ENCODE assay signal across 13 cellular contexts in genomic region chr15:49847937-49848823, GRCh38.
A peak's percentile ranks its signal among the peaks of the same experiment; 100 is the strongest.
DNase-seq lines count a peak whose midpoint lies in the region; ATAC-seq and TF ChIP-seq lines count a peak whose summit lies in the region.
"Had no signal": no experiment of that assay in that cellular context is flagged by ENCODE, and none has a peak within 500 bp of the region (broad histone marks: within the 10 kb centered on the region; RNA-seq: fewer than 3 reads in every experiment).

No MANE protein-coding gene starts in this region.

- peak overlapping the region; percentile 97 for H3K27ac Mint-ChIP-seq in MCF 10A (ENCODE audit: low read depth, unreplicated experiment)
- H3K27ac Mint-ChIP-seq: activated CD4-positive, alpha-beta T cell treated with anti-CD3 and anti-CD28 coated beads, Interleukin-2, amount 10 ng/mL, durations not matched to agents 24 days and 14 days had no signal

- peaks cover 35% of the 10 kb centered on the region for H3K4me1 Mint-ChIP-seq in MCF 10A (ENCODE audit: insufficient read depth, unreplicated experiment)
- H3K4me1 Mint-ChIP-seq: activated CD4-positive, alpha-beta T cell treated with anti-CD3 and anti-CD28 coated beads, Interleukin-2, amount 10 ng/mL, durations not matched to agents 24 days and 14 days had no signal

- TF ChIP-seq CTCF in MCF 10A (IDR thresholded peaks at IDR 0.05; ENCODE audit: unreplicated experiment) (no peak), breast epithelium (IDR thresholded peaks at IDR 0.05) (no peak), astrocyte of the cerebellum (IDR thresholded peaks at IDR 0.05; ENCODE audit: low read depth, low read length, missing control alignments) (no peak), vagina (IDR thresholded peaks at IDR 0.05) (no peak)

- H3K9me3 Mint-ChIP-seq in MCF 10A (ENCODE audit: unreplicated experiment), result no peaks in the 10 kb centered on the region

- DNase-seq in MCF 10A (ENCODE audit: unreplicated experiment) (peak; percentile 89), breast epithelium (ENCODE audit: low spot score in 2 of 2) (no peak), astrocyte of the cerebellum (ENCODE audit: low read depth) (peak; percentile 97), right cardiac atrium (no peak), vagina (ENCODE audit: extremely low spot score in 2 of 2) (no peak), NCI-H2196 treated with DMSO at 0.1 percent for 48 hours (lab: John Stamatoyannopoulos, UW; ENCODE audit: unreplicated experiment) (no peak), UCSD-AML1 (lab: John Stamatoyannopoulos, UW; ENCODE audit: unreplicated experiment) (no peak), left colon (no peak)
- DNase-seq: activated CD4-positive, alpha-beta T cell treated with anti-CD3 and anti-CD28 coated beads, Interleukin-2, amount 10 ng/mL, durations not matched to agents 24 days and 14 days; activated gamma-delta T cell treated with Interleukin-2 at 50 U/mL for 16 hours; NCI-H510A treated with DMSO at 0.1 percent for 48 hours; SK-N-SH had no signal

- H3K36me3 Mint-ChIP-seq in MCF 10A (ENCODE audit: insufficient read depth, unreplicated experiment), result peaks cover 5% of the 10 kb centered on the region

- in situ Hi-C loops in astrocyte of the cerebellum (cut with HindIII; ENCODE audit: low sequenced_read_pairs), result no loop called here

- intact Hi-C loops in MCF 10A (cut with micrococcal nuclease) (no loop called here), breast epithelium (cut with DNase I; ENCODE audit: low total_unique reads) (no loop called here), right cardiac atrium (cut with DNase I) (no loop called here), vagina (cut with DNase I) (no loop called here), left colon (cut with DNase I, micrococcal nuclease) (no loop called here)

- H3K36me3 ChIP-seq in breast epithelium, result no peaks in the 10 kb centered on the region
- H3K36me3 ChIP-seq in vagina, result no peaks in the 10 kb centered on the region

- H3K4me3 ChIP-seq in breast epithelium (no peak overlapping the region), astrocyte of the cerebellum (ENCODE audit: low read depth, low read length) (no peak overlapping the region), right cardiac atrium (ENCODE audit: low read length) (no peak overlapping the region), vagina (no peak overlapping the region)

- BruUV-seq in MCF 10A (replicated peaks; lab: Mats Ljungman, UMichigan), result no TSS peak

- H3K27ac ChIP-seq in breast epithelium (no peak overlapping the region), right cardiac atrium (ENCODE audit: low read length) (no peak overlapping the region), vagina (peak overlapping the region; percentile 27)
- H3K27ac ChIP-seq: 22Rv1 had no signal

- peaks cover 0 to 6% of the 10 kb centered on the region in 2 donors for H3K9me3 ChIP-seq in breast epithelium
- H3K9me3 ChIP-seq in right cardiac atrium (ENCODE audit: control insufficient read depth, low read length), result no peaks in the 10 kb centered on the region
- no peaks in the 10 kb centered on the region for H3K9me3 ChIP-seq in vagina
- H3K9me3 ChIP-seq: SK-N-SH had no signal

- WGBS in right cardiac atrium, result 61% methylated on average over 5 of the region's 5 CpGs

- CTCF ChIA-PET in MCF 10A (lab: Yijun Ruan, JAX), result no interaction called here

- H3K4me1 ChIP-seq in breast epithelium (no peaks in the 10 kb centered on the region), right cardiac atrium (ENCODE audit: control insufficient read depth, insufficient read depth, low read length) (no peaks in the 10 kb centered on the region), vagina (peaks cover 13% of the 10 kb centered on the region)

- no peaks in the 10 kb centered on the region for H3K27me3 Mint-ChIP-seq in MCF 10A (ENCODE audit: insufficient read depth, unreplicated experiment)
- H3K27me3 Mint-ChIP-seq: activated CD4-positive, alpha-beta T cell treated with anti-CD3 and anti-CD28 coated beads, Interleukin-2, amount 10 ng/mL, durations not matched to agents 24 days and 14 days had no signal

- peak; percentile 24 to 66 for ATAC-seq in right cardiac atrium
- ATAC-seq in left colon, result no peak

- TF ChIP-seq POLR2A in breast epithelium (IDR thresholded peaks at IDR 0.05), result no peak
- TF ChIP-seq POLR2A in vagina (IDR thresholded peaks at IDR 0.05), result no peak

- peak overlapping the region; percentile 20 for H3K4me3 Mint-ChIP-seq in MCF 10A (ENCODE audit: unreplicated experiment)
- H3K4me3 Mint-ChIP-seq: activated CD4-positive, alpha-beta T cell treated with anti-CD3 and anti-CD28 coated beads, Interleukin-2, amount 10 ng/mL, durations not matched to agents 24 days and 14 days had no signal

- POLR2A ChIA-PET in MCF 10A (lab: Yijun Ruan, JAX), result interaction anchor here (0.7 to 1.9 kb wide), 4 partner anchors 15 to 184 kb away, joined by 3 to 7 read pairs (median 4); no protein-coding TSS in a partner anchor

- H3K27me3 ChIP-seq in breast epithelium (no peaks in the 10 kb centered on the region), right cardiac atrium (ENCODE audit: control insufficient read depth, insufficient read depth) (no peaks in the 10 kb centered on the region), vagina (no peaks in the 10 kb centered on the region)

Comparison
In these comparisons a context has a peak if more than half of its experiments do, and no peak if none do; other contexts are left out.
1. DNase-seq: peak in MCF 10A (single experiment) and astrocyte of the cerebellum (single experiment); none in breast epithelium (0 of 2), right cardiac atrium (0 of 3), vagina (0 of 2), NCI-H2196 treated with DMSO at 0.1 percent for 48 hours (single experiment), UCSD-AML1 (single experiment) and left colon (0 of 2).